ENCODE assay signal across 8 cellular contexts in genomic region chr7:31782411-31782991, GRCh38.
DNase-seq lines count a peak whose midpoint lies in the region; ATAC-seq, FAIRE-seq and TF ChIP-seq lines count a peak whose summit lies in the region.

No MANE protein-coding gene starts in this region.

- peaks cover 0 to 17% (median 3%) of the 10 kb centered on the region in 9 donors for H3K4me1 ChIP-seq in heart right ventricle
- no peaks in the 10 kb centered on the region for H3K4me1 ChIP-seq in small intestine (ENCODE audit: control insufficient read depth in 2 of 2, insufficient read depth in 1 of 2, low read depth in 1 of 2, low read length in 1 of 2)

- FAIRE-seq in small intestine (lab: Jason Lieb, UNC), result no peak

- H3K36me3 ChIP-seq in heart right ventricle (peaks cover 0 to 2% (median 0%) of the 10 kb centered on the region in 9 donors), small intestine (ENCODE audit: control insufficient read depth in 2 of 2, insufficient read depth in 2 of 2, low read length in 2 of 2) (no peaks in the 10 kb centered on the region)

- H3K27me3 ChIP-seq in heart right ventricle (no peaks in the 10 kb centered on the region), small intestine (ENCODE audit: control insufficient read depth in 2 of 2, insufficient read depth in 2 of 2, low read length in 2 of 2) (no peaks in the 10 kb centered on the region)

- intact Hi-C loops in heart right ventricle (cut with DNase I), result loop anchor here in 4 of 10 donors (10.0 kb wide), 4 partner anchors 252 to 422 kb away; no protein-coding TSS in a partner anchor
- intact Hi-C loops in activated T-helper 1 cell treated with anti-CD3 and anti-CD28 coated beads, Interleukin-12 subunit alpha, Interleukin-12 subunit beta, Interleukin-2, Interleukin-4 antibody, amounts not matched to agents 30 ng/mL and 10 ng/mL and 1 ng/mL, durations not matched to agents 14 hours and 24 hours and 36 hours (cut with micrococcal nuclease), result no loop called here

- H3K9me3 ChIP-seq in heart right ventricle (no peaks in the 10 kb centered on the region), small intestine (ENCODE audit: control insufficient read depth, low read depth) (no peaks in the 10 kb centered on the region)

- H3K27ac Mint-ChIP-seq in activated T-helper 1 cell treated with anti-CD3 and anti-CD28 coated beads, Interleukin-12 subunit alpha, Interleukin-12 subunit beta, Interleukin-2, Interleukin-4 antibody, amounts not matched to agents 30 ng/mL and 10 ng/mL and 1 ng/mL, durations not matched to agents 14 hours and 24 hours and 36 hours, result no peak overlapping the region

- H3K36me3 Mint-ChIP-seq in activated T-helper 1 cell treated with anti-CD3 and anti-CD28 coated beads, Interleukin-12 subunit alpha, Interleukin-12 subunit beta, Interleukin-2, Interleukin-4 antibody, amounts not matched to agents 30 ng/mL and 10 ng/mL and 1 ng/mL, durations not matched to agents 14 hours and 24 hours and 36 hours (ENCODE audit: low read depth), result no peaks in the 10 kb centered on the region

- DNase-seq in CD1c-positive myeloid dendritic cell (ENCODE audit: extremely low spot score), result peak; percentile 62
- peak; percentile 17 for DNase-seq in NCI-H2107 (lab: John Stamatoyannopoulos, UW)
- no peak for DNase-seq in heart right ventricle
- peak; percentile 67 for DNase-seq in small intestine
- no peak for DNase-seq in activated T-helper 1 cell treated with anti-CD3 and anti-CD28 coated beads, Interleukin-12 subunit alpha, Interleukin-12 subunit beta, Interleukin-2, Interleukin-4 antibody, amounts not matched to agents 30 ng/mL and 10 ng/mL and 1 ng/mL, durations not matched to agents 14 hours and 24 hours and 36 hours (ENCODE audit: low spot score)

- H3K4me3 ChIP-seq in heart right ventricle (no peak overlapping the region), small intestine (ENCODE audit: low read depth in 1 of 2, low read length in 2 of 2) (no peak overlapping the region)

- TF ChIP-seq CTCF in VCaP (conservative IDR thresholded peaks at IDR 0.05) (peak; percentile 82), heart right ventricle (IDR thresholded peaks at IDR 0.05) (peak; percentile 59 to 84 (median 77))

- H3K27me3 Mint-ChIP-seq in activated T-helper 1 cell treated with anti-CD3 and anti-CD28 coated beads, Interleukin-12 subunit alpha, Interleukin-12 subunit beta, Interleukin-2, Interleukin-4 antibody, amounts not matched to agents 30 ng/mL and 10 ng/mL and 1 ng/mL, durations not matched to agents 14 hours and 24 hours and 36 hours (ENCODE audit: insufficient read depth), result no peaks in the 10 kb centered on the region

- ATAC-seq in GM18858 (IDR thresholded peaks at IDR 0.05; ENCODE audit: unreplicated experiment) (peak; percentile 90), HG03025 (IDR thresholded peaks at IDR 0.05; ENCODE audit: low FRiP score, unreplicated experiment) (peak; percentile 84), heart right ventricle (peak; percentile 51 to 69 (median 64))

- no peak overlapping the region for H3K4me3 Mint-ChIP-seq in activated T-helper 1 cell treated with anti-CD3 and anti-CD28 coated beads, Interleukin-12 subunit alpha, Interleukin-12 subunit beta, Interleukin-2, Interleukin-4 antibody, amounts not matched to agents 30 ng/mL and 10 ng/mL and 1 ng/mL, durations not matched to agents 14 hours and 24 hours and 36 hours

- 45 to 46% methylated on average over 7 of the region's 7 CpGs for WGBS in heart right ventricle, 2 donors
- 39 to 52% (median 47%) methylated on average over 7 of the region's 7 CpGs for WGBS in small intestine, 3 donors

- no peaks in the 10 kb centered on the region for H3K9me3 Mint-ChIP-seq in activated T-helper 1 cell treated with anti-CD3 and anti-CD28 coated beads, Interleukin-12 subunit alpha, Interleukin-12 subunit beta, Interleukin-2, Interleukin-4 antibody, amounts not matched to agents 30 ng/mL and 10 ng/mL and 1 ng/mL, durations not matched to agents 14 hours and 24 hours and 36 hours

- H3K4me1 Mint-ChIP-seq in activated T-helper 1 cell treated with anti-CD3 and anti-CD28 coated beads, Interleukin-12 subunit alpha, Interleukin-12 subunit beta, Interleukin-2, Interleukin-4 antibody, amounts not matched to agents 30 ng/mL and 10 ng/mL and 1 ng/mL, durations not matched to agents 14 hours and 24 hours and 36 hours (ENCODE audit: low read depth), result no peaks in the 10 kb centered on the region

- H3K27ac ChIP-seq in VCaP (no peak overlapping the region), heart right ventricle (no peak overlapping the region), small intestine (ENCODE audit: low read depth in 1 of 2, low read length in 1 of 2) (no peak overlapping the region)

Comparison
In these comparisons a context has a peak if more than half of its experiments do, and no peak if none do; other contexts are left out.
1. DNase-seq: peak in CD1c-positive myeloid dendritic cell (single experiment), NCI-H2107 (single experiment) and small intestine (single experiment); none in heart right ventricle (0 of 2) and activated T-helper 1 cell treated with anti-CD3 and anti-CD28 coated beads, Interleukin-12 subunit alpha, Interleukin-12 subunit beta, Interleukin-2, Interleukin-4 antibody, amounts not matched to agents 30 ng/mL and 10 ng/mL and 1 ng/mL, durations not matched to agents 14 hours and 24 hours and 36 hours (single experiment).
2. Peak in every context shown above with its lines, with median percentiles within 50 percentile points of each other: ATAC-seq.